17 cellular contexts compared by ENCODE assay signal in the genomic region with DNA sequence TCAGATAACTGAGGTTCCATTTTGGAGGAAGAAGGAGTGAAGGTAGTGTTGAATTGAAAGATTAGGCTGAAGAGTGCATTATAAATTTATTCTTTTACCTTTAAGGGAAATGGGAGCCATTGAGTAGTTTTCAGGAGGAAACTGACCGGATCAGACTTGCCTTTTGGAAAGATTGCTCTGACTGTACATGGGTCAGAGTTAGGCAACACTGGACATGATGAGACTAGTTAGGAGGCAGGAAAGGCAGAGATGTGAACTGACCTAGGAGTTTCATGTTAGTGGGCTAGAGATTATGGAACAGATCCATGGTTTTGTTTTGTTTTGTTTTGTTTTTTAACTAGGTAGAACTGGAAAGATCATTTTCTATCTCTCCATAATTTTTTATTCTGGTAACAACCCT.
DNase-seq lines count a peak whose midpoint lies in the region; ATAC-seq and TF ChIP-seq lines count a peak whose summit lies in the region.
"Had no signal": no experiment of that assay in that cellular context is flagged by ENCODE, and none has a peak within 500 bp of the region (broad histone marks: within the 10 kb centered on the region; RNA-seq: fewer than 3 reads in every experiment).

No MANE protein-coding gene starts in this region.

- H3K4me1 ChIP-seq in breast epithelium: no peaks in the 10 kb centered on the region
- H3K4me1 ChIP-seq in foreskin keratinocyte: peaks cover 19% of the 10 kb centered on the region
- H3K4me1 ChIP-seq in tibial nerve: no peaks in the 10 kb centered on the region
- H3K4me1 ChIP-seq: A549 had no signal

- DNase-seq in MCF 10A (ENCODE audit: unreplicated experiment) (peak; percentile 94), breast epithelium (ENCODE audit: low spot score in 2 of 2) (no peak), epithelial cell of esophagus (ENCODE audit: low read depth) (peak; percentile 97), foreskin keratinocyte (peak; percentile 71 to 89), ureter (ENCODE audit: low spot score) (peak; percentile 62), tibial nerve (ENCODE audit: low spot score in 2 of 2) (no peak), left colon (no peak)
- DNase-seq: AML-193; Calu3; CD4-positive, alpha-beta T cell; DMS79 treated with DMSO at 0.1 percent for 48 hours; GF-D8; H9 had no signal

- BruUV-seq in MCF 10A (replicated peaks; lab: Mats Ljungman, UMichigan): no TSS peak

- CTCF ChIA-PET in MCF 10A (lab: Yijun Ruan, JAX): no interaction called here

- H3K27me3 Mint-ChIP-seq in MCF 10A (ENCODE audit: insufficient read depth, unreplicated experiment): no peaks in the 10 kb centered on the region

- no peak for TF ChIP-seq POLR2A in breast epithelium (IDR thresholded peaks at IDR 0.05)
- no peak for TF ChIP-seq POLR2A in tibial nerve (IDR thresholded peaks at IDR 0.05)

- H3K27ac Mint-ChIP-seq in MCF 10A (ENCODE audit: low read depth, unreplicated experiment): peak overlapping the region; percentile 55
- H3K27ac Mint-ChIP-seq: CD4-positive, alpha-beta T cell had no signal

- H3K27ac ChIP-seq in breast epithelium (no peak overlapping the region), foreskin keratinocyte (peak overlapping the region; percentile 13), tibial nerve (no peak overlapping the region)
- H3K27ac ChIP-seq: 22Rv1, A549, C4-2B had no signal

- intact Hi-C loops in MCF 10A (cut with micrococcal nuclease): no loop called here
- intact Hi-C loops in breast epithelium (cut with DNase I; ENCODE audit: low total_unique reads): no loop called here
- intact Hi-C loops in left colon (cut with DNase I, micrococcal nuclease): no loop called here

- H3K27me3 ChIP-seq in breast epithelium (no peaks in the 10 kb centered on the region), foreskin keratinocyte (no peaks in the 10 kb centered on the region), tibial nerve (no peaks in the 10 kb centered on the region)

- peak overlapping the region; percentile 15 for H3K4me3 Mint-ChIP-seq in MCF 10A (ENCODE audit: unreplicated experiment)
- H3K4me3 Mint-ChIP-seq: CD4-positive, alpha-beta T cell; H9 had no signal

- no peaks in the 10 kb centered on the region for H3K9me3 Mint-ChIP-seq in MCF 10A (ENCODE audit: unreplicated experiment)
- H3K9me3 Mint-ChIP-seq: CD4-positive, alpha-beta T cell; H9 had no signal

- TF ChIP-seq EP300 in tibial nerve (IDR thresholded peaks at IDR 0.05): no peak

- H3K36me3 Mint-ChIP-seq in MCF 10A (ENCODE audit: insufficient read depth, unreplicated experiment): no peaks in the 10 kb centered on the region

- H3K36me3 ChIP-seq in breast epithelium (peaks cover 4% of the 10 kb centered on the region), tibial nerve (peaks cover 0 to 8% (median 0%) of the 10 kb centered on the region in 3 donors)

- H3K9me3 ChIP-seq in breast epithelium (no peaks in the 10 kb centered on the region), tibial nerve (no peaks in the 10 kb centered on the region)
- H3K9me3 ChIP-seq: A549 had no signal

- H3K4me3 ChIP-seq in breast epithelium (no peak overlapping the region), epithelial cell of esophagus (ENCODE audit: low read length) (no peak overlapping the region), tibial nerve (no peak overlapping the region)
- H3K4me3 ChIP-seq: A549 had no signal

- TF ChIP-seq CTCF in MCF 10A (IDR thresholded peaks at IDR 0.05; ENCODE audit: unreplicated experiment) (no peak), breast epithelium (IDR thresholded peaks at IDR 0.05) (no peak), epithelial cell of esophagus (IDR thresholded peaks at IDR 0.05; ENCODE audit: insufficient read depth, low read depth, low read length, missing control alignments) (no peak), foreskin keratinocyte (conservative IDR thresholded peaks at IDR 0.05) (no peak), tibial nerve (IDR thresholded peaks at IDR 0.05) (no peak)

- peaks cover 9% of the 10 kb centered on the region for H3K4me1 Mint-ChIP-seq in MCF 10A (ENCODE audit: insufficient read depth, unreplicated experiment)
- H3K4me1 Mint-ChIP-seq: H9 had no signal

- POLR2A ChIA-PET in MCF 10A (lab: Yijun Ruan, JAX): no interaction called here

- ATAC-seq in foreskin keratinocyte: peak; percentile 100
- ATAC-seq in left colon: no peak
- ATAC-seq in GM21576 (IDR thresholded peaks at IDR 0.05; ENCODE audit: unreplicated experiment): no peak
- ATAC-seq: A549 had no signal

- 81 to 89% methylated on average over 1 of the region's 1 CpG for WGBS in tibial nerve, 2 donors

Comparison
In these comparisons a context has a peak if more than half of its experiments do, and no peak if none do; other contexts are left out.
1. DNase-seq: peak in MCF 10A (single experiment), epithelial cell of esophagus (single experiment), foreskin keratinocyte (2 of 2) and ureter (single experiment); none in breast epithelium (0 of 2), tibial nerve (0 of 2) and left colon (0 of 2).